In genomic region chr3:101827211-101828174, GRCh38 we compare ENCODE assay signal across 1 cellular context.
A peak's percentile ranks its signal among the peaks of the same experiment; 100 is the strongest.
TF ChIP-seq lines count a peak whose summit lies in the region.

No MANE protein-coding gene starts in this region.

TF ChIP-seq in HepG2, 621 proteins besides CTCF, POLR2A, EP300 and RAD21 (continued from another document and continues in another):
- TF ChIP-seq KIAA2018 (CRISPR knock-in tag; IDR thresholded peaks at IDR 0.05; ENCODE audit: borderline replicate concordance) = no peak
- no peak for TF ChIP-seq AKAP8 (CRISPR knock-in tag; IDR thresholded peaks at IDR 0.05)
- TF ChIP-seq SALL1 (CRISPR knock-in tag; IDR thresholded peaks at IDR 0.05) = peak; percentile 72
- no peak for TF ChIP-seq GMEB2 (CRISPR knock-in tag; IDR thresholded peaks at IDR 0.05; ENCODE audit: low read depth)
- 0 out of 2 replicates have a peak, but pooled peaks have one; percentile 63 for TF ChIP-seq ZNF879 (CRISPR knock-in tag; IDR thresholded peaks at IDR 0.05)
- no peak; a peak in 1 of 4 replicates for TF ChIP-seq REST (IDR thresholded peaks at IDR 0.05; ENCODE audit: borderline replicate concordance in 1 of 2, low read depth in 1 of 2, low read length in 2 of 2)
- TF ChIP-seq ZNF768 (CRISPR knock-in tag; IDR thresholded peaks at IDR 0.05) = no peak
- TF ChIP-seq MXD4 (CRISPR knock-in tag; IDR thresholded peaks at IDR 0.05) = no peak
- TF ChIP-seq ZNF513 (CRISPR knock-in tag; conservative IDR thresholded peaks at IDR 0.05) = no peak
- TF ChIP-seq RFX1 (IDR thresholded peaks at IDR 0.05) = no peak
- 0 out of 2 replicates have a peak, but pooled peaks have one; percentile 35 for TF ChIP-seq ZNF430 (CRISPR knock-in tag; IDR thresholded peaks at IDR 0.05)
- no peak for TF ChIP-seq ZNF24 (IDR thresholded peaks at IDR 0.05)
- TF ChIP-seq GABPA (IDR thresholded peaks at IDR 0.05; ENCODE audit: low read depth, low read length) = no peak
- TF ChIP-seq GABPA (CRISPR knock-in tag; IDR thresholded peaks at IDR 0.05; ENCODE audit: low read depth) = no peak
- TF ChIP-seq CSRNP2 (CRISPR knock-in tag; conservative IDR thresholded peaks at IDR 0.05; ENCODE audit: low read depth) = no peak
- TF ChIP-seq SNAPC5 (CRISPR knock-in tag; IDR thresholded peaks at IDR 0.05; ENCODE audit: borderline replicate concordance) = no peak
- no peak for TF ChIP-seq JUNB (CRISPR knock-in tag; IDR thresholded peaks at IDR 0.05; ENCODE audit: borderline replicate concordance)
- TF ChIP-seq ZBTB43 (CRISPR knock-in tag; conservative IDR thresholded peaks at IDR 0.05) = no peak
- TF ChIP-seq MTF1 (CRISPR knock-in tag; IDR thresholded peaks at IDR 0.05) = no peak
- TF ChIP-seq ZNF501 (CRISPR knock-in tag; IDR thresholded peaks at IDR 0.05) = peak; percentile 39; the same call in 1 of the 2 replicates
- TF ChIP-seq ERF (CRISPR knock-in tag; IDR thresholded peaks at IDR 0.05) = no peak; the same call in 1 of the 2 replicates
- peak; percentile 76 for TF ChIP-seq ZNF687 (CRISPR knock-in tag; IDR thresholded peaks at IDR 0.05)
- TF ChIP-seq GLI4 (CRISPR knock-in tag; IDR thresholded peaks at IDR 0.05; ENCODE audit: borderline replicate concordance) = no peak
- TF ChIP-seq SOX6 (IDR thresholded peaks at IDR 0.05) = no peak
- peak; percentile 18; the same call in 1 of the 2 replicates for TF ChIP-seq SOX6 (CRISPR knock-in tag; IDR thresholded peaks at IDR 0.05)
- no peak for TF ChIP-seq ZBTB37 (CRISPR knock-in tag; IDR thresholded peaks at IDR 0.05)
- TF ChIP-seq NR2F1 (CRISPR knock-in tag; IDR thresholded peaks at IDR 0.05) = no peak
- TF ChIP-seq KLF12 (CRISPR knock-in tag; IDR thresholded peaks at IDR 0.05; ENCODE audit: borderline replicate concordance) = no peak
- TF ChIP-seq ZC3H13 (CRISPR knock-in tag; IDR thresholded peaks at IDR 0.05) = no peak
- TF ChIP-seq NFRKB (IDR thresholded peaks at IDR 0.05) = no peak
- no peak for TF ChIP-seq HDAC6 (IDR thresholded peaks at IDR 0.05; ENCODE audit: low read depth, low read length)
- TF ChIP-seq ZNF530 (CRISPR knock-in tag; IDR thresholded peaks at IDR 0.05; ENCODE audit: low read depth) = no peak
